In the genomic region with DNA sequence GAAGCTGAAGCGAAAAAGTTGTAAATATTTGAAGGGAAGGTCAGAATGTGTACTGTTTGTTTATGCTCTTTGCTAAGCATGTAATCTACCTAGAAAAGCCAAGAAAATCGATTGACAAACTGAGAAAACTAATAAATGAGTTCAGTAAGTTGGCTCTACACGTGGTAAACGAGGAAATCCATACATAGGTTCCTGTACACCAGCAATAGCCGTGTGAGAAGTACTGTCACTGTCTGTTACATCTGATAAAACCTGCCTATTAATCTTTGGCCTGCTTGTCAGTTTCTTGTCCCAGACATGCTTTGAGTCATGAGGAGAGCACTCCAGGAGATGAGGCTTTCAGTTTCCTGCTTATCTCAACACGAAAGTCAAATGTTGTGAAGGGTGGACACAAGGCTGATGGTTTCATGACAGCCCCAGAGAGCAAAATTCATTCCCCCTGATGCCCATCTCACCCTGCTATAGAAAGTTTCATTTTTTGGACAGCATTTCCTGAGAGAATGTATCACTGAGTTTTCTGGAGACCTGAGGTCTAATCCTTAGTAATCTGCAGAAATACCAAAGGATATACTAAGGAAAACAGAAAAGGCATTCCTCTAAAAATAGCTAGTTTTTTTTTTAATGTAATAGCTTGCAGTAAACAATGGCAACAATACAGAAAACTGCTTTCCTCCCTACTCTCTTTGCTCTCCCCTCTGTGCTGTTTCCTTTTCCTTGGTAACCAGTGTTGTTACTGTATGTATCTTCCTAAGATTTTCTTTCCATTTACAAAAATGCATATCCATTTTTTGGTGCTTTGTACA, we compare ENCODE assay signal across 1 cellular context.
TF ChIP-seq lines count a peak whose summit lies in the region.

No MANE protein-coding gene starts in this region.

TF ChIP-seq in GM23338, 12 proteins besides CTCF, POLR2A, EP300 and RAD21 (continued from another document):
- TF ChIP-seq, protein P1, sequence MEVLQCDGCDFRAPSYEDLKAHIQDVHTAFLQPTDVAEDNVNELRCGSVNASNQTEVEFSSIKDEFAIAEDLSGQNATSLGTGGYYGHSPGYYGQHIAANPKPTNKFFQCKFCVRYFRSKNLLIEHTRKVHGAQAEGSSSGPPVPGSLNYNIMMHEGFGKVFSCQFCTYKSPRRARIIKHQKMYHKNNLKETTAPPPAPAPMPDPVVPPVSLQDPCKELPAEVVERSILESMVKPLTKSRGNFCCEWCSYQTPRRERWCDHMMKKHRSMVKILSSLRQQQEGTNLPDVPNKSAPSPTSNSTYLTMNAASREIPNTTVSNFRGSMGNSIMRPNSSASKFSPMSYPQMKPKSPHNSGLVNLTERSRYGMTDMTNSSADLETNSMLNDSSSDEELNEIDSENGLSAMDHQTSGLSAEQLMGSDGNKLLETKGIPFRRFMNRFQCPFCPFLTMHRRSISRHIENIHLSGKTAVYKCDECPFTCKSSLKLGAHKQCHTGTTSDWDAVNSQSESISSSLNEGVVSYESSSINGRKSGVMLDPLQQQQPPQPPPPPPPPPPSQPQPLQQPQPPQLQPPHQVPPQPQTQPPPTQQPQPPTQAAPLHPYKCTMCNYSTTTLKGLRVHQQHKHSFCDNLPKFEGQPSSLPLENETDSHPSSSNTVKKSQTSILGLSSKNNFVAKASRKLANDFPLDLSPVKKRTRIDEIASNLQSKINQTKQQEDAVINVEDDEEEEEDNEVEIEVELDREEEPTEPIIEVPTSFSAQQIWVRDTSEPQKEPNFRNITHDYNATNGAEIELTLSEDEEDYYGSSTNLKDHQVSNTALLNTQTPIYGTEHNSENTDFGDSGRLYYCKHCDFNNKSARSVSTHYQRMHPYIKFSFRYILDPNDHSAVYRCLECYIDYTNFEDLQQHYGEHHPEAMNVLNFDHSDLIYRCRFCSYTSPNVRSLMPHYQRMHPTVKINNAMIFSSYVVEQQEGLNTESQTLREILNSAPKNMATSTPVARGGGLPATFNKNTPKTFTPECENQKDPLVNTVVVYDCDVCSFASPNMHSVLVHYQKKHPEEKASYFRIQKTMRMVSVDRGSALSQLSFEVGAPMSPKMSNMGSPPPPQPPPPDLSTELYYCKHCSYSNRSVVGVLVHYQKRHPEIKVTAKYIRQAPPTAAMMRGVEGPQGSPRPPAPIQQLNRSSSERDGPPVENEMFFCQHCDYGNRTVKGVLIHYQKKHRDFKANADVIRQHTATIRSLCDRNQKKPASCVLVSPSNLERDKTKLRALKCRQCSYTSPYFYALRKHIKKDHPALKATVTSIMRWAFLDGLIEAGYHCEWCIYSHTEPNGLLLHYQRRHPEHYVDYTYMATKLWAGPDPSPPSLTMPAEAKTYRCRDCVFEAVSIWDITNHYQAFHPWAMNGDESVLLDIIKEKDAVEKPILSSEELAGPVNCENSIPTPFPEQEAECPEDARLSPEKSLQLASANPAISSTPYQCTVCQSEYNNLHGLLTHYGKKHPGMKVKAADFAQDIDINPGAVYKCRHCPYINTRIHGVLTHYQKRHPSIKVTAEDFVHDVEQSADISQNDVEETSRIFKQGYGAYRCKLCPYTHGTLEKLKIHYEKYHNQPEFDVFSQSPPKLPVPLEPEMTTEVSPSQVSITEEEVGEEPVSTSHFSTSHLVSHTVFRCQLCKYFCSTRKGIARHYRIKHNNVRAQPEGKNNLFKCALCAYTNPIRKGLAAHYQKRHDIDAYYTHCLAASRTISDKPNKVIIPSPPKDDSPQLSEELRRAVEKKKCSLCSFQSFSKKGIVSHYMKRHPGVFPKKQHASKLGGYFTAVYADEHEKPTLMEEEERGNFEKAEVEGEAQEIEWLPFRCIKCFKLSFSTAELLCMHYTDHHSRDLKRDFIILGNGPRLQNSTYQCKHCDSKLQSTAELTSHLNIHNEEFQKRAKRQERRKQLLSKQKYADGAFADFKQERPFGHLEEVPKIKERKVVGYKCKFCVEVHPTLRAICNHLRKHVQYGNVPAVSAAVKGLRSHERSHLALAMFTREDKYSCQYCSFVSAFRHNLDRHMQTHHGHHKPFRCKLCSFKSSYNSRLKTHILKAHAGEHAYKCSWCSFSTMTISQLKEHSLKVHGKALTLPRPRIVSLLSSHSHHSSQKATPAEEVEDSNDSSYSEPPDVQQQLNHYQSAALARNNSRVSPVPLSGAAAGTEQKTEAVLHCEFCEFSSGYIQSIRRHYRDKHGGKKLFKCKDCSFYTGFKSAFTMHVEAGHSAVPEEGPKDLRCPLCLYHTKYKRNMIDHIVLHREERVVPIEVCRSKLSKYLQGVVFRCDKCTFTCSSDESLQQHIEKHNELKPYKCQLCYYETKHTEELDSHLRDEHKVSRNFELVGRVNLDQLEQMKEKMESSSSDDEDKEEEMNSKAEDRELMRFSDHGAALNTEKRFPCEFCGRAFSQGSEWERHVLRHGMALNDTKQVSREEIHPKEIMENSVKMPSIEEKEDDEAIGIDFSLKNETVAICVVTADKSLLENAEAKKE (CRISPR knock-in tag; IDR thresholded peaks at IDR 0.05): no peak
- no peak for TF ChIP-seq CREB1 (CRISPR knock-in tag; IDR thresholded peaks at IDR 0.05; ENCODE audit: low read depth)
- no peak for TF ChIP-seq EZH2 (IDR thresholded peaks at IDR 0.05; ENCODE audit: low read depth, unreplicated experiment)
- TF ChIP-seq EZH2phosphoT487 (IDR thresholded peaks at IDR 0.05; ENCODE audit: unreplicated experiment): no peak
- TF ChIP-seq JUNB (IDR thresholded peaks at IDR 0.05; ENCODE audit: unreplicated experiment): no peak
- TF ChIP-seq, protein P2, sequence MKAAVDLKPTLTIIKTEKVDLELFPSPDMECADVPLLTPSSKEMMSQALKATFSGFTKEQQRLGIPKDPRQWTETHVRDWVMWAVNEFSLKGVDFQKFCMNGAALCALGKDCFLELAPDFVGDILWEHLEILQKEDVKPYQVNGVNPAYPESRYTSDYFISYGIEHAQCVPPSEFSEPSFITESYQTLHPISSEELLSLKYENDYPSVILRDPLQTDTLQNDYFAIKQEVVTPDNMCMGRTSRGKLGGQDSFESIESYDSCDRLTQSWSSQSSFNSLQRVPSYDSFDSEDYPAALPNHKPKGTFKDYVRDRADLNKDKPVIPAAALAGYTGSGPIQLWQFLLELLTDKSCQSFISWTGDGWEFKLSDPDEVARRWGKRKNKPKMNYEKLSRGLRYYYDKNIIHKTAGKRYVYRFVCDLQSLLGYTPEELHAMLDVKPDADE (IDR thresholded peaks at IDR 0.05): no peak
- TF ChIP-seq ZNF114 (CRISPR knock-in tag; IDR thresholded peaks at IDR 0.05): no peak
- no peak for TF ChIP-seq NANOG (IDR thresholded peaks at IDR 0.05; ENCODE audit: borderline replicate concordance)
- TF ChIP-seq, protein P3, sequence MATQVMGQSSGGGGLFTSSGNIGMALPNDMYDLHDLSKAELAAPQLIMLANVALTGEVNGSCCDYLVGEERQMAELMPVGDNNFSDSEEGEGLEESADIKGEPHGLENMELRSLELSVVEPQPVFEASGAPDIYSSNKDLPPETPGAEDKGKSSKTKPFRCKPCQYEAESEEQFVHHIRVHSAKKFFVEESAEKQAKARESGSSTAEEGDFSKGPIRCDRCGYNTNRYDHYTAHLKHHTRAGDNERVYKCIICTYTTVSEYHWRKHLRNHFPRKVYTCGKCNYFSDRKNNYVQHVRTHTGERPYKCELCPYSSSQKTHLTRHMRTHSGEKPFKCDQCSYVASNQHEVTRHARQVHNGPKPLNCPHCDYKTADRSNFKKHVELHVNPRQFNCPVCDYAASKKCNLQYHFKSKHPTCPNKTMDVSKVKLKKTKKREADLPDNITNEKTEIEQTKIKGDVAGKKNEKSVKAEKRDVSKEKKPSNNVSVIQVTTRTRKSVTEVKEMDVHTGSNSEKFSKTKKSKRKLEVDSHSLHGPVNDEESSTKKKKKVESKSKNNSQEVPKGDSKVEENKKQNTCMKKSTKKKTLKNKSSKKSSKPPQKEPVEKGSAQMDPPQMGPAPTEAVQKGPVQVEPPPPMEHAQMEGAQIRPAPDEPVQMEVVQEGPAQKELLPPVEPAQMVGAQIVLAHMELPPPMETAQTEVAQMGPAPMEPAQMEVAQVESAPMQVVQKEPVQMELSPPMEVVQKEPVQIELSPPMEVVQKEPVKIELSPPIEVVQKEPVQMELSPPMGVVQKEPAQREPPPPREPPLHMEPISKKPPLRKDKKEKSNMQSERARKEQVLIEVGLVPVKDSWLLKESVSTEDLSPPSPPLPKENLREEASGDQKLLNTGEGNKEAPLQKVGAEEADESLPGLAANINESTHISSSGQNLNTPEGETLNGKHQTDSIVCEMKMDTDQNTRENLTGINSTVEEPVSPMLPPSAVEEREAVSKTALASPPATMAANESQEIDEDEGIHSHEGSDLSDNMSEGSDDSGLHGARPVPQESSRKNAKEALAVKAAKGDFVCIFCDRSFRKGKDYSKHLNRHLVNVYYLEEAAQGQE (IDR thresholded peaks at IDR 0.05; ENCODE audit: unreplicated experiment): no peak
